ENCODE assay signal across 8 cellular contexts in genomic region chr19:8445488-8446001, GRCh38. TPM values are rescaled to one million over a fixed set of nuclear protein-coding genes. Genes with fewer than 3 reads are reported as not detected.
A peak's percentile ranks its signal among the peaks of the same experiment; 100 is the strongest.
DNase-seq lines count a peak whose midpoint lies in the region; ATAC-seq and TF ChIP-seq lines count a peak whose summit lies in the region.

No MANE protein-coding gene starts in this region.

- peak overlapping the region; percentile 85 for H3K4me3 Mint-ChIP-seq in stimulated activated naive CD8-positive, alpha-beta T cell treated with anti-CD3 and anti-CD28 coated beads, Interleukin-15, Interleukin-2, amounts not matched to agents 100 ng/mL and 50 ng/mL, for 24 hours

- peaks cover 40% of the 10 kb centered on the region for H3K36me3 Mint-ChIP-seq in stimulated activated naive CD8-positive, alpha-beta T cell treated with anti-CD3 and anti-CD28 coated beads, Interleukin-15, Interleukin-2, amounts not matched to agents 100 ng/mL and 50 ng/mL, for 24 hours (ENCODE audit: low read depth)

- no peak for TF ChIP-seq CTCF in Loucy (conservative IDR thresholded peaks at IDR 0.05; ENCODE audit: low read length)

- H3K27me3 ChIP-seq in Loucy (ENCODE audit: insufficient read depth, low read length, poor library complexity, severe bottlenecking) (peaks cover 10% of the 10 kb centered on the region), mononuclear cell (ENCODE audit: insufficient read depth, low read length) (no peaks in the 10 kb centered on the region)
- H3K27me3 ChIP-seq in effector memory CD4-positive, alpha-beta T cell (replicated peaks; ENCODE audit: control insufficient read depth, insufficient read depth, low read length, poor library complexity, severe bottlenecking), result no peaks in the 10 kb centered on the region

- DNase-seq in D341Med (ENCODE audit: low spot score) (peak; percentile 72), NCI-H446 treated with DMSO at 0.1 percent for 48 hours (lab: John Stamatoyannopoulos, UW) (no peak)
- DNase-seq in activated CD4-positive, alpha-beta T cell treated with anti-CD3 and anti-CD28 coated beads for 48 hours, result peak; percentile 60
- DNase-seq in effector memory CD4-positive, alpha-beta T cell, result peak; percentile 10 to 39 (median 18)

- peak overlapping the region; percentile 99 for H3K4me2 ChIP-seq in Loucy (ENCODE audit: low read depth, low read length, poor library complexity, severe bottlenecking)

- H3K79me2 ChIP-seq in Loucy (ENCODE audit: insufficient read depth, low read length), result peaks cover 58% of the 10 kb centered on the region

- no peaks in the 10 kb centered on the region for H3F3A ChIP-seq in Loucy (ENCODE audit: low read depth)

- peak overlapping the region; percentile 96 for H3K27ac ChIP-seq in effector memory CD4-positive, alpha-beta T cell (ENCODE audit: insufficient read depth, low read length, poor library complexity, severe bottlenecking)

- H3K4me1 ChIP-seq in Loucy (ENCODE audit: insufficient read depth, low read length, poor library complexity, severe bottlenecking) (peaks cover 30% of the 10 kb centered on the region), mononuclear cell (ENCODE audit: insufficient read depth, low read length) (peaks cover 53% of the 10 kb centered on the region)
- H3K4me1 ChIP-seq in effector memory CD4-positive, alpha-beta T cell (ENCODE audit: control insufficient read depth, insufficient read depth, low read length, poor library complexity, severe bottlenecking), result peaks cover 33% of the 10 kb centered on the region

- H2AFZ ChIP-seq in Loucy (ENCODE audit: low read length), result no peak overlapping the region

- peak; percentile 29 for ATAC-seq in GM21576 (IDR thresholded peaks at IDR 0.05; ENCODE audit: unreplicated experiment)

- H3K36me3 ChIP-seq in Loucy (ENCODE audit: insufficient read depth, low read length), result peaks cover 12% of the 10 kb centered on the region; the same call in 1 of the 2 replicates
- H3K36me3 ChIP-seq in effector memory CD4-positive, alpha-beta T cell (ENCODE audit: control insufficient read depth, insufficient read depth, low read length), result peaks cover 3% of the 10 kb centered on the region

- peaks cover 51% of the 10 kb centered on the region for H4K20me1 ChIP-seq in Loucy (ENCODE audit: insufficient read depth, low read length, poor library complexity, severe bottlenecking)

- H3K9ac ChIP-seq in Loucy (ENCODE audit: low read depth, low read length, poor library complexity, severe bottlenecking), result peak overlapping the region; percentile 99

- H3K4me1 Mint-ChIP-seq in stimulated activated naive CD8-positive, alpha-beta T cell treated with anti-CD3 and anti-CD28 coated beads, Interleukin-15, Interleukin-2, amounts not matched to agents 100 ng/mL and 50 ng/mL, for 24 hours (ENCODE audit: low read depth), result peaks cover 57% of the 10 kb centered on the region

- peak overlapping the region; percentile 95 for H3K4me3 ChIP-seq in Loucy (ENCODE audit: low read length, poor library complexity, severe bottlenecking)
- peak overlapping the region; percentile 98 for H3K4me3 ChIP-seq in effector memory CD4-positive, alpha-beta T cell (ENCODE audit: insufficient read depth, low read depth, low read length, poor library complexity, severe bottlenecking)
- peak overlapping the region; percentile 97 for H3K4me3 ChIP-seq in mononuclear cell (ENCODE audit: low read length)

- no peaks in the 10 kb centered on the region for H3K9me3 Mint-ChIP-seq in stimulated activated naive CD8-positive, alpha-beta T cell treated with anti-CD3 and anti-CD28 coated beads, Interleukin-15, Interleukin-2, amounts not matched to agents 100 ng/mL and 50 ng/mL, for 24 hours

- H3K9me2 ChIP-seq in Loucy (replicated peaks; ENCODE audit: low read depth, low read length), result no peaks in the 10 kb centered on the region

- peak overlapping the region; percentile 90 for H3K27ac Mint-ChIP-seq in stimulated activated naive CD8-positive, alpha-beta T cell treated with anti-CD3 and anti-CD28 coated beads, Interleukin-15, Interleukin-2, amounts not matched to agents 100 ng/mL and 50 ng/mL, for 24 hours

- H3K9me3 ChIP-seq in Loucy (ENCODE audit: insufficient read depth, low read depth, low read length), result no peaks in the 10 kb centered on the region
- no peaks in the 10 kb centered on the region for H3K9me3 ChIP-seq in effector memory CD4-positive, alpha-beta T cell (ENCODE audit: control insufficient read depth, low read length)
- no peaks in the 10 kb centered on the region for H3K9me3 ChIP-seq in mononuclear cell (ENCODE audit: low read depth, low read length)

- H3K27me3 Mint-ChIP-seq in stimulated activated naive CD8-positive, alpha-beta T cell treated with anti-CD3 and anti-CD28 coated beads, Interleukin-15, Interleukin-2, amounts not matched to agents 100 ng/mL and 50 ng/mL, for 24 hours, result no peaks in the 10 kb centered on the region

RNA-seq across cellular contexts. Expression of gene HNRNPM, which starts 0.8 kb away (rescaled TPM):
- 104 TPM for total RNA-seq in mononuclear cell

RNA-seq across cellular contexts. Expression of gene MARCHF2, which starts 32.4 kb away (rescaled TPM):
- 119 TPM for total RNA-seq in mononuclear cell

RNA-seq across cellular contexts. Expression of gene RAB11B, which starts 55.4 kb away (rescaled TPM):
- 24.3 TPM for total RNA-seq in mononuclear cell

RNA-seq across cellular contexts. Expression of gene PRAM1, which starts 56.9 kb away (rescaled TPM):
- total RNA-seq in mononuclear cell, result 5.7 TPM
